Comparison of ENCODE assay signal across 11 cellular contexts in the genomic region with DNA sequence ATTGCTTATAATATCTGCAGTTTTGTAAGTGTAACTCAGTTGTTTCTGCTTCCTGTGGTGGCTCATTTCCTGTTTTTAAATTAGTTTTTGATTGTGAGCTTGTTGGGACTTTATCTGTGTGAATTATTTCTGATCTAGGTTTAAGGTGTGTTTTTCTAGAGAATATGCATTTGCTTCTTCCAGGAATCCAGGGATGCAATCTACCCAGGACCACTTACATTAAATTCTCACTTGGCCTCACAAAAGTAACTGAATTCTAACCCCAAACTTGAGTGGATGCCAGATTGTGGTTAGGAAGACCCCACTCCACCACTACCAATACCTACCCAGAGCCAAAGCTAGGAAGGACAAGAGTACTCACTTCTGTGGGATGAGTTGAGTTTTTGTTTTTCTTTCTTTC. TPM values are rescaled to one million over a fixed set of nuclear protein-coding genes. Genes with fewer than 3 reads are reported as not detected.
A peak's percentile ranks its signal among the peaks of the same experiment; 100 is the strongest.
DNase-seq lines count a peak whose midpoint lies in the region; ATAC-seq, FAIRE-seq and TF ChIP-seq lines count a peak whose summit lies in the region.
"Had no signal": no experiment of that assay in that cellular context is flagged by ENCODE, and none has a peak within 500 bp of the region (broad histone marks: within the 10 kb centered on the region; RNA-seq: fewer than 3 reads in every experiment).

No MANE protein-coding gene starts in this region.

- ATAC-seq in activated CD8-positive, alpha-beta memory T cell treated with anti-CD3 and anti-CD28 coated beads, Interleukin-2, amount 10 ng/mL, durations not matched to agents 7 days and 5 days, result peak; percentile 52
- ATAC-seq in HG03108 (IDR thresholded peaks at IDR 0.05; ENCODE audit: unreplicated experiment) (peak; percentile 33), GM12878 (peak; percentile 70)

- no peaks in the 10 kb centered on the region for H3K9me3 ChIP-seq in GM12878 (replicated peaks; ENCODE audit: control insufficient read depth, insufficient read depth, low read length)
- H3K9me3 ChIP-seq: prostate gland had no signal

- peaks cover 16% of the 10 kb centered on the region for H3K79me2 ChIP-seq in GM12878 (ENCODE audit: control insufficient read depth, insufficient read depth, low read length)

- peaks cover 30% of the 10 kb centered on the region for H3K36me3 Mint-ChIP-seq in activated CD8-positive, alpha-beta memory T cell treated with anti-CD3 and anti-CD28 coated beads, Interleukin-2, amount 10 ng/mL, durations not matched to agents 7 days and 5 days
- H3K36me3 Mint-ChIP-seq in stimulated activated naive CD8-positive, alpha-beta T cell treated with anti-CD3 and anti-CD28 coated beads, Interleukin-15, Interleukin-2, amounts not matched to agents 100 ng/mL and 50 ng/mL, for 24 hours (ENCODE audit: low read depth), result peaks cover 29% of the 10 kb centered on the region

- H3K27ac Mint-ChIP-seq in activated CD8-positive, alpha-beta memory T cell treated with anti-CD3 and anti-CD28 coated beads, Interleukin-2, amount 10 ng/mL, durations not matched to agents 7 days and 5 days, result peak overlapping the region; percentile 95
- peak overlapping the region; percentile 87 for H3K27ac Mint-ChIP-seq in stimulated activated naive CD8-positive, alpha-beta T cell treated with anti-CD3 and anti-CD28 coated beads, Interleukin-15, Interleukin-2, amounts not matched to agents 100 ng/mL and 50 ng/mL, for 24 hours

- SMC1A ChIA-PET in GM12878 (lab: Charles Lee; ENCODE audit: uncharacterized antibody, unreplicated experiment), result interaction anchor here (0.7 to 1.9 kb wide), 18 partner anchors 11 to 882 kb away, joined by 3 to 13 read pairs (median 4); partner anchors contain the start of genes GNG2 and STYX

- H4K20me1 ChIP-seq in GM12878 (ENCODE audit: control insufficient read depth, insufficient read depth), result no peaks in the 10 kb centered on the region

- H3K27me3 ChIP-seq in GM12878 (replicated peaks in 1 of 2; ENCODE audit: control insufficient read depth in 2 of 2, insufficient read depth in 2 of 2, low read length in 1 of 2), result no peaks in the 10 kb centered on the region

- no peaks in the 10 kb centered on the region for H3K27me3 Mint-ChIP-seq in activated CD8-positive, alpha-beta memory T cell treated with anti-CD3 and anti-CD28 coated beads, Interleukin-2, amount 10 ng/mL, durations not matched to agents 7 days and 5 days
- no peaks in the 10 kb centered on the region for H3K27me3 Mint-ChIP-seq in stimulated activated naive CD8-positive, alpha-beta T cell treated with anti-CD3 and anti-CD28 coated beads, Interleukin-15, Interleukin-2, amounts not matched to agents 100 ng/mL and 50 ng/mL, for 24 hours

- no peak for FAIRE-seq in GM12878 (lab: Jason Lieb, UNC)
- FAIRE-seq: frontal cortex, RCC 7860 had no signal

- peak overlapping the region; percentile 42 for H3K9ac ChIP-seq in GM12878 (ENCODE audit: control insufficient read depth, insufficient read depth, low read length)

- in situ Hi-C loops in GM12878 (cut with MboI), result no loop called here
- in situ Hi-C loops in GM13977 (cut with MboI; ENCODE audit: low pct_unique_long_range_greater_than_20kb, low sequenced_read_pairs, unreplicated experiment), result no loop called here

- peaks cover 9% of the 10 kb centered on the region for H3K4me1 ChIP-seq in GM12878 (ENCODE audit: control insufficient read depth, insufficient read depth, low read length)
- H3K4me1 ChIP-seq: prostate gland had no signal

- TF ChIP-seq EP300 in GM12878 (IDR thresholded peaks at IDR 0.05; ENCODE audit: borderline replicate concordance in 1 of 2, control insufficient read depth in 1 of 2, low read depth in 2 of 2, low read length in 2 of 2), result no peak

- peak overlapping the region; percentile 80 for H3K4me2 ChIP-seq in GM12878 (ENCODE audit: control insufficient read depth, insufficient read depth)

- no peak for TF ChIP-seq POLR2A in GM12878 (IDR thresholded peaks at IDR 0.05; ENCODE audit: low read depth, low read length)

- intact Hi-C loops in GM12878 (cut with micrococcal nuclease; ENCODE audit: unreplicated experiment), result no loop called here

- H3K4me3 ChIP-seq in GM12878, result peak overlapping the region; percentile 12
- H3K4me3 ChIP-seq: prostate gland had no signal

- no peak for TF ChIP-seq RAD21 in GM12878 (IDR thresholded peaks at IDR 0.05; ENCODE audit: insufficient read depth, low read depth, low read length)

- CTCF ChIA-PET in activated CD8-positive, alpha-beta memory T cell treated with anti-CD3 and anti-CD28 coated beads, Interleukin-2, amount 10 ng/mL, durations not matched to agents 7 days and 5 days (lab: Charles Lee), result interaction anchor here (1.0 to 3.3 kb wide), 5 partner anchors 10 to 177 kb away, joined by 3 to 15 read pairs (median 4); partner anchors contain the start of gene STYX
- CTCF ChIA-PET in GM12878 (lab: Yijun Ruan, JAX), result interaction anchor here (0.6 to 1.7 kb wide), 8 partner anchors 12 to 219 kb away, joined by 3 to 8 read pairs (median 4); partner anchors contain the start of gene STYX

- H3K9me3 Mint-ChIP-seq in activated CD8-positive, alpha-beta memory T cell treated with anti-CD3 and anti-CD28 coated beads, Interleukin-2, amount 10 ng/mL, durations not matched to agents 7 days and 5 days (ENCODE audit: low read depth), result no peaks in the 10 kb centered on the region
- H3K9me3 Mint-ChIP-seq in stimulated activated naive CD8-positive, alpha-beta T cell treated with anti-CD3 and anti-CD28 coated beads, Interleukin-15, Interleukin-2, amounts not matched to agents 100 ng/mL and 50 ng/mL, for 24 hours, result no peaks in the 10 kb centered on the region

- H3K4me3 Mint-ChIP-seq in activated CD8-positive, alpha-beta memory T cell treated with anti-CD3 and anti-CD28 coated beads, Interleukin-2, amount 10 ng/mL, durations not matched to agents 7 days and 5 days, result peak overlapping the region; percentile 71
- peak overlapping the region; percentile 74 for H3K4me3 Mint-ChIP-seq in stimulated activated naive CD8-positive, alpha-beta T cell treated with anti-CD3 and anti-CD28 coated beads, Interleukin-15, Interleukin-2, amounts not matched to agents 100 ng/mL and 50 ng/mL, for 24 hours

- H3K27ac ChIP-seq in GM12878 (ENCODE audit: control insufficient read depth, insufficient read depth), result peak overlapping the region; percentile 87
- H3K27ac ChIP-seq: prostate gland had no signal

- peak overlapping the region; percentile 45 for H2AFZ ChIP-seq in GM12878 (ENCODE audit: control insufficient read depth, low read depth, low read length)

- H3K4me1 Mint-ChIP-seq in activated CD8-positive, alpha-beta memory T cell treated with anti-CD3 and anti-CD28 coated beads, Interleukin-2, amount 10 ng/mL, durations not matched to agents 7 days and 5 days, result peaks cover 44% of the 10 kb centered on the region
- peaks cover 68% of the 10 kb centered on the region for H3K4me1 Mint-ChIP-seq in stimulated activated naive CD8-positive, alpha-beta T cell treated with anti-CD3 and anti-CD28 coated beads, Interleukin-15, Interleukin-2, amounts not matched to agents 100 ng/mL and 50 ng/mL, for 24 hours (ENCODE audit: low read depth)

- no peak for DNase-seq in activated CD8-positive, alpha-beta memory T cell treated with anti-CD3 and anti-CD28 coated beads, Interleukin-2, amount 10 ng/mL, durations not matched to agents 7 days and 5 days
- no peak for DNase-seq in activated CD8-positive, alpha-beta memory T cell treated with anti-CD3 and anti-CD28 coated beads, Interleukin-2, amount 50 U/mL, for 4 hours
- DNase-seq in GM12878 (ENCODE audit: low read depth, low spot score) (no peak), NCI-H1930 (lab: John Stamatoyannopoulos, UW) (no peak), GM13977 (ENCODE audit: low spot score) (no peak), RPMI8226 (no peak)

- RAD21 ChIA-PET in GM12878 (lab: Charles Lee; ENCODE audit: unreplicated experiment), result interaction anchor here (0.7 to 1.9 kb wide), 7 partner anchors 11 to 94 kb away, joined by 3 to 11 read pairs (median 4); partner anchors contain the start of gene STYX

- TF ChIP-seq CTCF in GM12878 (IDR thresholded peaks at IDR 0.05 in 2 of 3, conservative IDR thresholded peaks at IDR 0.05 in 1 of 3; ENCODE audit: control insufficient read depth in 2 of 3, extremely low read depth in 1 of 3, insufficient read depth in 1 of 3, low read depth in 3 of 3, low read length in 3 of 3) (no peak), GM13977 (IDR thresholded peaks at IDR 0.05; ENCODE audit: extremely low read depth, insufficient read depth, missing control alignments) (no peak)

- H3K36me3 ChIP-seq in GM12878 (ENCODE audit: control insufficient read depth in 2 of 2, insufficient read depth in 2 of 2, low read length in 1 of 2), result peaks cover 0 to 2% of the 10 kb centered on the region in 2 experiments; a peak in 2 of 4 replicates
- H3K36me3 ChIP-seq: prostate gland had no signal

- POLR2A ChIA-PET in GM12878 (lab: Charles Lee), result interaction anchor here (1.0 to 2.7 kb wide), 5 partner anchors 11 to 46 kb away, joined by 3 to 30 read pairs (median 3); partner anchors contain the start of gene STYX

- BruUV-seq in GM12878 (replicated peaks; lab: Mats Ljungman, UMichigan), result no TSS peak

RNA-seq across cellular contexts. Expression of gene STYX, which starts 11.9 kb away (rescaled TPM):
- 10 to 100 TPM; 18.5 to 20.7 TPM for total RNA-seq in activated CD8-positive, alpha-beta memory T cell treated with anti-CD3 and anti-CD28 coated beads, Interleukin-2, amount 10 ng/mL, durations not matched to agents 7 days and 5 days
- 14.9 and 15.2 TPM in 2 replicates for total RNA-seq in GM12878 (2013; cell fraction: nucleolus; rRNA removed)
- 9.4 and 11.0 TPM in 2 replicates for total RNA-seq in GM12878 (2014; rRNA removed)
- total RNA-seq in GM12878 (2014; rRNA removed; fragmentation: Illumina TruSeq; extraction: Trizol), result 13.0 and 13.3 TPM in 2 replicates
- total RNA-seq in GM12878 (2021), result 8.7 and 9.5 TPM in 2 replicates
- polyA plus RNA-seq in GM12878 (2011; ENCODE audit: low read depth), result 2.4 TPM
- polyA plus RNA-seq in GM12878 (2011; rRNA removed), result 9.0 and 15.3 TPM in 2 replicates
- 3.4 TPM in 2 replicates for polyA plus RNA-seq in GM12878 (2011; cell fraction: cytosol; rRNA removed)
- polyA plus RNA-seq in GM12878 (2011; cell fraction: nucleus; rRNA removed), result 2.3 and 2.9 TPM in 2 replicates
- 6.2 and 7.9 TPM in 2 replicates for polyA plus RNA-seq in GM12878 (2012)
- 9.0 and 11.3 TPM in 2 replicates for polyA plus RNA-seq in GM12878 (2014; fragmentation: Illumina TruSeq; extraction: Trizol)
- 10 to 100 TPM in 1 of 2 experiments, 1 to 10 TPM in 1; 5.0 to 10.1 TPM for polyA plus RNA-seq in GM12878 (2014; fragmentation: Nextera tagmentation; extraction: Ambion mirVana)
- 6.7 and 8.6 TPM in 2 replicates for polyA plus RNA-seq in GM12878 (2014; rRNA removed)
- polyA plus RNA-seq in GM12878 (2016; fragmentation: Nextera tagmentation; extraction: Ambion mirVana), result 10 to 100 TPM; 13.8 to 15.3 TPM
- polyA minus RNA-seq in GM12878 (2011; rRNA and poly(A)+ RNA removed), result 4.8 and 6.1 TPM in 2 replicates
- polyA minus RNA-seq in GM12878 (2011; cell fraction: cytosol; rRNA and poly(A)+ RNA removed), result 3.2 and 4.0 TPM in 2 replicates
- 3.4 and 7.1 TPM in 2 replicates for polyA minus RNA-seq in GM12878 (2011; cell fraction: nucleus; rRNA and poly(A)+ RNA removed)

RNA-seq across cellular contexts. Expression of gene PSMC6, which starts 34.9 kb away (rescaled TPM):
- 10 to 100 TPM; 77.3 to 92.4 TPM for total RNA-seq in activated CD8-positive, alpha-beta memory T cell treated with anti-CD3 and anti-CD28 coated beads, Interleukin-2, amount 10 ng/mL, durations not matched to agents 7 days and 5 days
- 157 and 173 TPM in 2 replicates for total RNA-seq in GM12878 (2013; cell fraction: nucleolus; rRNA removed)
- 85.1 and 113 TPM in 2 replicates for total RNA-seq in GM12878 (2014; rRNA removed)
- 163 and 164 TPM in 2 replicates for total RNA-seq in GM12878 (2014; rRNA removed; fragmentation: Illumina TruSeq; extraction: Trizol)
- total RNA-seq in GM12878 (2021), result 69.3 and 71.4 TPM in 2 replicates
- polyA plus RNA-seq in GM12878 (2011; ENCODE audit: low read depth), result 36.8 TPM
- polyA plus RNA-seq in GM12878 (2011; rRNA removed), result 126 and 190 TPM in 2 replicates
- polyA plus RNA-seq in GM12878 (2011; cell fraction: cytosol; rRNA removed), result 27.8 and 35.1 TPM in 2 replicates
- 61.2 and 74.3 TPM in 2 replicates for polyA plus RNA-seq in GM12878 (2011; cell fraction: nucleus; rRNA removed)
- 48.6 and 59.2 TPM in 2 replicates for polyA plus RNA-seq in GM12878 (2012)
- 162 and 244 TPM in 2 replicates for polyA plus RNA-seq in GM12878 (2014; fragmentation: Illumina TruSeq; extraction: Trizol)
- polyA plus RNA-seq in GM12878 (2014; fragmentation: Nextera tagmentation; extraction: Ambion mirVana), result 100 to 1,000 TPM; 181 to 192 TPM
- 95.9 and 113 TPM in 2 replicates for polyA plus RNA-seq in GM12878 (2014; rRNA removed)
- polyA plus RNA-seq in GM12878 (2016; fragmentation: Nextera tagmentation; extraction: Ambion mirVana), result 100 to 1,000 TPM; 151 to 155 TPM
- 51.7 and 66.0 TPM in 2 replicates for polyA minus RNA-seq in GM12878 (2011; rRNA and poly(A)+ RNA removed)
- polyA minus RNA-seq in GM12878 (2011; cell fraction: cytosol; rRNA and poly(A)+ RNA removed), result 19.4 and 30.4 TPM in 2 replicates
- polyA minus RNA-seq in GM12878 (2011; cell fraction: nucleus; rRNA and poly(A)+ RNA removed), result 60.8 and 98.0 TPM in 2 replicates

RNA-seq across cellular contexts. Expression of gene ERO1A, which starts 46.5 kb away (rescaled TPM):
- 100 to 1,000 TPM; 167 to 183 TPM for total RNA-seq in activated CD8-positive, alpha-beta memory T cell treated with anti-CD3 and anti-CD28 coated beads, Interleukin-2, amount 10 ng/mL, durations not matched to agents 7 days and 5 days
- 296 and 302 TPM in 2 replicates for total RNA-seq in GM12878 (2013; cell fraction: nucleolus; rRNA removed)
- total RNA-seq in GM12878 (2014; rRNA removed), result 52.5 and 60.3 TPM in 2 replicates
- 54.3 and 57.0 TPM in 2 replicates for total RNA-seq in GM12878 (2014; rRNA removed; fragmentation: Illumina TruSeq; extraction: Trizol)
- 71.3 and 74.3 TPM in 2 replicates for total RNA-seq in GM12878 (2021)
- polyA plus RNA-seq in GM12878 (2011; ENCODE audit: low read depth), result 19.9 TPM
- 93.1 and 144 TPM in 2 replicates for polyA plus RNA-seq in GM12878 (2011; rRNA removed)
- 27.5 and 42.1 TPM in 2 replicates for polyA plus RNA-seq in GM12878 (2011; cell fraction: cytosol; rRNA removed)
- polyA plus RNA-seq in GM12878 (2011; cell fraction: nucleus; rRNA removed), result 26.8 and 32.4 TPM in 2 replicates
- 39.5 and 50.7 TPM in 2 replicates for polyA plus RNA-seq in GM12878 (2012)
- 40.0 and 54.2 TPM in 2 replicates for polyA plus RNA-seq in GM12878 (2014; fragmentation: Illumina TruSeq; extraction: Trizol)
- polyA plus RNA-seq in GM12878 (2014; fragmentation: Nextera tagmentation; extraction: Ambion mirVana), result 10 to 100 TPM; 17.5 to 41.2 TPM
- 34.8 and 35.6 TPM in 2 replicates for polyA plus RNA-seq in GM12878 (2014; rRNA removed)
- 10 to 100 TPM; 48.4 to 48.6 TPM for polyA plus RNA-seq in GM12878 (2016; fragmentation: Nextera tagmentation; extraction: Ambion mirVana)
- polyA minus RNA-seq in GM12878 (2011; rRNA and poly(A)+ RNA removed), result 45.7 and 53.5 TPM in 2 replicates
- 28.0 and 39.3 TPM in 2 replicates for polyA minus RNA-seq in GM12878 (2011; cell fraction: cytosol; rRNA and poly(A)+ RNA removed)
- polyA minus RNA-seq in GM12878 (2011; cell fraction: nucleus; rRNA and poly(A)+ RNA removed), result 31.2 and 37.4 TPM in 2 replicates

RNA-seq across cellular contexts. Expression of gene GNPNAT1, which starts 49.5 kb away (rescaled TPM):
- 10 to 100 TPM; 11.9 to 13.7 TPM for total RNA-seq in activated CD8-positive, alpha-beta memory T cell treated with anti-CD3 and anti-CD28 coated beads, Interleukin-2, amount 10 ng/mL, durations not matched to agents 7 days and 5 days
- total RNA-seq in GM12878 (2013; cell fraction: nucleolus; rRNA removed), result 6.5 and 6.7 TPM in 2 replicates
- total RNA-seq in GM12878 (2014; rRNA removed), result 20.2 and 20.3 TPM in 2 replicates
- total RNA-seq in GM12878 (2014; rRNA removed; fragmentation: Illumina TruSeq; extraction: Trizol), result 27.8 and 28.3 TPM in 2 replicates
- 24.9 and 28.2 TPM in 2 replicates for total RNA-seq in GM12878 (2021)
- polyA plus RNA-seq in GM12878 (2011; ENCODE audit: low read depth), result 6.5 TPM
- polyA plus RNA-seq in GM12878 (2011; rRNA removed), result 18.9 and 27.1 TPM in 2 replicates
- polyA plus RNA-seq in GM12878 (2011; cell fraction: cytosol; rRNA removed), result 10.9 and 12.5 TPM in 2 replicates
- polyA plus RNA-seq in GM12878 (2011; cell fraction: nucleus; rRNA removed), result 2.8 and 15.7 TPM in 2 replicates
- polyA plus RNA-seq in GM12878 (2012), result 10.7 and 11.8 TPM in 2 replicates
- 30.7 and 35.4 TPM in 2 replicates for polyA plus RNA-seq in GM12878 (2014; fragmentation: Illumina TruSeq; extraction: Trizol)
- 10 to 100 TPM; 23.4 to 29.1 TPM for polyA plus RNA-seq in GM12878 (2014; fragmentation: Nextera tagmentation; extraction: Ambion mirVana)
- 19.8 and 20.2 TPM in 2 replicates for polyA plus RNA-seq in GM12878 (2014; rRNA removed)
- 10 to 100 TPM; 50.4 to 52.6 TPM for polyA plus RNA-seq in GM12878 (2016; fragmentation: Nextera tagmentation; extraction: Ambion mirVana)
- 7.5 and 8.0 TPM in 2 replicates for polyA minus RNA-seq in GM12878 (2011; rRNA and poly(A)+ RNA removed)
- 6.4 and 7.9 TPM in 2 replicates for polyA minus RNA-seq in GM12878 (2011; cell fraction: cytosol; rRNA and poly(A)+ RNA removed)
- polyA minus RNA-seq in GM12878 (2011; cell fraction: nucleus; rRNA and poly(A)+ RNA removed), result 4.7 and 4.9 TPM in 2 replicates
